In the genomic region with DNA sequence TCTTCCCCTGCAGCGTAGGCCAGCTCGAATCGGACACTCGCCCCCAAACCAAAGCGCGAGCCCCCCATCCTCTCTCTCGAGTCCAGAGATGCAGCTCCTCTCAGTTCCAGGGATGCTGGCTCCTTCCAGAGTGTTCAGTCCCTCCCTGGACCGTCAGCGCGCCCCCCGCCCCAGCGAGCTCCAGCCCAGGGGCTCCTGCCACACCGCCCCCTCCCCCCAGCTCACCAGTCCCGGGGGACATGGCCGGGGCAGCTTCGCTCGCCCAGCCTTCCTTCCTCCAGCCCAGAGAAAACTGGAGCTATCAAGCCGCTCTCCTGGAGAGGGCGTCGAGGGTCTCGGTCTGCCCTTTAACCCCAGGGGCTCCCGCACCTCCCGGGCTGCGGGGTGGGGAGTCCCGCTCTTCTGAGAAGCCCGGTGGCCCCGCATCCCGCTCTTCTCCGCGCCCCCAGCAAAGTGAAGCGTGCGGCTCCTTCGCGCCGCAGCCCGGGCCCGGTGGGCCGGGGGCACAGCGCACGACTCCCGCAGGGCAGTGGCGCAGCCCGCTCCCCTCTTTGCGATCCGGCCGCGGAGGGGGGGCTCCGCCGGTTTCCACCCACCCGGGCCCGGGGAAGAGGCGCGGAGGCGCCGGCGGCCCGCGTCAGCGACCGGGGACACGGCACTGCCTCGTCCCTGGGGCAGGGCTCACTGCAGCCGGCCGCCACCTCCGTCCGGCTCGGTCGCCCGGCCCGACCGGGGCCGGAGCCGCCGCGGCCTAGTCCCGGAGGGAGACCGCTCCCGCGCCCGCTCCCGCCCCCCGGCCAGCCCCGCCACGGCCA, we compare ENCODE assay signal across 1 cellular context.
TF ChIP-seq lines count a peak whose summit lies in the region.

No MANE protein-coding gene starts in this region.

TF ChIP-seq in HEK293, 187 proteins besides CTCF, POLR2A, EP300 and RAD21 (continued from another document and continues in another):
- TF ChIP-seq, protein P1, sequence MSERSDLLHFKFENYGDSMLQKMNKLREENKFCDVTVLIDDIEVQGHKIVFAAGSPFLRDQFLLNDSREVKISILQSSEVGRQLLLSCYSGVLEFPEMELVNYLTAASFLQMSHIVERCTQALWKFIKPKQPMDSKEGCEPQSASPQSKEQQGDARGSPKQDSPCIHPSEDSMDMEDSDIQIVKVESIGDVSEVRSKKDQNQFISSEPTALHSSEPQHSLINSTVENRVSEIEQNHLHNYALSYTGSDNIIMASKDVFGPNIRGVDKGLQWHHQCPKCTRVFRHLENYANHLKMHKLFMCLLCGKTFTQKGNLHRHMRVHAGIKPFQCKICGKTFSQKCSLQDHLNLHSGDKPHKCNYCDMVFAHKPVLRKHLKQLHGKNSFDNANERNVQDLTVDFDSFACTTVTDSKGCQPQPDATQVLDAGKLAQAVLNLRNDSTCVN (tag by site-specific recombination; optimal IDR thresholded peaks at IDR 0.05) = peak; percentile 58
- TF ChIP-seq REST (tag by site-specific recombination; IDR thresholded peaks at IDR 0.05) (no peak), ZNF510 (tag by site-specific recombination; IDR thresholded peaks at IDR 0.05; ENCODE audit: insufficient replicate concordance) (no peak), ZBTB20 (tag by site-specific recombination; IDR thresholded peaks at IDR 0.05) (0 out of 2 replicates have a peak, but pooled peaks have one; percentile 13), KLF10 (tag by site-specific recombination; IDR thresholded peaks at IDR 0.05) (no peak), ZFHX2 (tag by site-specific recombination; conservative IDR thresholded peaks at IDR 0.05) (0 out of 2 replicates have a peak, but pooled peaks have one; percentile 7), ZNF274 (IDR thresholded peaks at IDR 0.05; ENCODE audit: low read length) (no peak), ZNF274 (tag by site-specific recombination; IDR thresholded peaks at IDR 0.05; ENCODE audit: borderline replicate concordance) (no peak), ZNF501 (tag by site-specific recombination; IDR thresholded peaks at IDR 0.05) (no peak), ZIC2 (tag by site-specific recombination; IDR thresholded peaks at IDR 0.05) (peak; percentile 66), ZNF664 (tag by site-specific recombination; IDR thresholded peaks at IDR 0.05) (no peak), EGR2 (tag by site-specific recombination; IDR thresholded peaks at IDR 0.05; ENCODE audit: low read depth) (no peak), ZXDB (tag by site-specific recombination; IDR thresholded peaks at IDR 0.05) (0 out of 2 replicates have a peak, but pooled peaks have one; percentile 18), ZNF341 (tag by site-specific recombination; IDR thresholded peaks at IDR 0.05; ENCODE audit: low read depth) (peak; percentile 91), ZNF157 (tag by site-specific recombination; IDR thresholded peaks at IDR 0.05) (no peak), SALL2 (tag by site-specific recombination; IDR thresholded peaks at IDR 0.05; ENCODE audit: borderline replicate concordance) (no peak), BCL11A (tag by site-specific recombination; IDR thresholded peaks at IDR 0.05; ENCODE audit: low read depth) (no peak), TCF7L2 (IDR thresholded peaks at IDR 0.05; ENCODE audit: borderline replicate concordance, low read depth, low read length) (no peak), BCL11B (tag by site-specific recombination; IDR thresholded peaks at IDR 0.05; ENCODE audit: low read depth) (no peak), FEZF1 (tag by site-specific recombination; IDR thresholded peaks at IDR 0.05) (no peak), ZNF768 (tag by site-specific recombination; IDR thresholded peaks at IDR 0.05) (no peak), ZNF394 (tag by site-specific recombination; IDR thresholded peaks at IDR 0.05; ENCODE audit: borderline replicate concordance) (no peak), ZNF2 (tag by site-specific recombination; IDR thresholded peaks at IDR 0.05) (no peak), ZNF221 (tag by site-specific recombination; IDR thresholded peaks at IDR 0.05; ENCODE audit: borderline replicate concordance) (no peak), ZNF792 (tag by site-specific recombination; IDR thresholded peaks at IDR 0.05) (no peak), ZNF280D (tag by site-specific recombination; IDR thresholded peaks at IDR 0.05) (no peak), ZBTB11 (tag by site-specific recombination; conservative IDR thresholded peaks at IDR 0.05; ENCODE audit: low read depth) (0 out of 2 replicates have a peak, but pooled peaks have one; percentile 22), ZNF548 (tag by site-specific recombination; IDR thresholded peaks at IDR 0.05) (no peak)
- TF ChIP-seq, protein P2, sequence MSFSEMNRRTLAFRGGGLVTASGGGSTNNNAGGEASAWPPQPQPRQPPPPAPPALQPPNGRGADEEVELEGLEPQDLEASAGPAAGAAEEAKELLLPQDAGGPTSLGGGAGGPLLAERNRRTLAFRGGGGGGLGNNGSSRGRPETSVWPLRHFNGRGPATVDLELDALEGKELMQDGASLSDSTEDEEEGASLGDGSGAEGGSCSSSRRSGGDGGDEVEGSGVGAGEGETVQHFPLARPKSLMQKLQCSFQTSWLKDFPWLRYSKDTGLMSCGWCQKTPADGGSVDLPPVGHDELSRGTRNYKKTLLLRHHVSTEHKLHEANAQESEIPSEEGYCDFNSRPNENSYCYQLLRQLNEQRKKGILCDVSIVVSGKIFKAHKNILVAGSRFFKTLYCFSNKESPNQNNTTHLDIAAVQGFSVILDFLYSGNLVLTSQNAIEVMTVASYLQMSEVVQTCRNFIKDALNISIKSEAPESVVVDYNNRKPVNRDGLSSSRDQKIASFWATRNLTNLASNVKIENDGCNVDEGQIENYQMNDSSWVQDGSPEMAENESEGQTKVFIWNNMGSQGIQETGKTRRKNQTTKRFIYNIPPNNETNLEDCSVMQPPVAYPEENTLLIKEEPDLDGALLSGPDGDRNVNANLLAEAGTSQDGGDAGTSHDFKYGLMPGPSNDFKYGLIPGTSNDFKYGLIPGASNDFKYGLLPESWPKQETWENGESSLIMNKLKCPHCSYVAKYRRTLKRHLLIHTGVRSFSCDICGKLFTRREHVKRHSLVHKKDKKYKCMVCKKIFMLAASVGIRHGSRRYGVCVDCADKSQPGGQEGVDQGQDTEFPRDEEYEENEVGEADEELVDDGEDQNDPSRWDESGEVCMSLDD (tag by site-specific recombination; IDR thresholded peaks at IDR 0.05) = peak; percentile 74
- TF ChIP-seq, protein P3, sequence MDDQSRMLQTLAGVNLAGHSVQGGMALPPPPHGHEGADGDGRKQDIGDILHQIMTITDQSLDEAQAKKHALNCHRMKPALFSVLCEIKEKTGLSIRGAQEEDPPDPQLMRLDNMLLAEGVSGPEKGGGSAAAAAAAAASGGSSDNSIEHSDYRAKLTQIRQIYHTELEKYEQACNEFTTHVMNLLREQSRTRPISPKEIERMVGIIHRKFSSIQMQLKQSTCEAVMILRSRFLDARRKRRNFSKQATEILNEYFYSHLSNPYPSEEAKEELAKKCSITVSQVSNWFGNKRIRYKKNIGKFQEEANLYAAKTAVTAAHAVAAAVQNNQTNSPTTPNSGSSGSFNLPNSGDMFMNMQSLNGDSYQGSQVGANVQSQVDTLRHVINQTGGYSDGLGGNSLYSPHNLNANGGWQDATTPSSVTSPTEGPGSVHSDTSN (CRISPR knock-in tag; IDR thresholded peaks at IDR 0.05) = no peak
- TF ChIP-seq, protein P4, sequence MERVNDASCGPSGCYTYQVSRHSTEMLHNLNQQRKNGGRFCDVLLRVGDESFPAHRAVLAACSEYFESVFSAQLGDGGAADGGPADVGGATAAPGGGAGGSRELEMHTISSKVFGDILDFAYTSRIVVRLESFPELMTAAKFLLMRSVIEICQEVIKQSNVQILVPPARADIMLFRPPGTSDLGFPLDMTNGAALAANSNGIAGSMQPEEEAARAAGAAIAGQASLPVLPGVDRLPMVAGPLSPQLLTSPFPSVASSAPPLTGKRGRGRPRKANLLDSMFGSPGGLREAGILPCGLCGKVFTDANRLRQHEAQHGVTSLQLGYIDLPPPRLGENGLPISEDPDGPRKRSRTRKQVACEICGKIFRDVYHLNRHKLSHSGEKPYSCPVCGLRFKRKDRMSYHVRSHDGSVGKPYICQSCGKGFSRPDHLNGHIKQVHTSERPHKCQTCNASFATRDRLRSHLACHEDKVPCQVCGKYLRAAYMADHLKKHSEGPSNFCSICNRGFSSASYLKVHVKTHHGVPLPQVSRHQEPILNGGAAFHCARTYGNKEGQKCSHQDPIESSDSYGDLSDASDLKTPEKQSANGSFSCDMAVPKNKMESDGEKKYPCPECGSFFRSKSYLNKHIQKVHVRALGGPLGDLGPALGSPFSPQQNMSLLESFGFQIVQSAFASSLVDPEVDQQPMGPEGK (tag by site-specific recombination; IDR thresholded peaks at IDR 0.05) = peak; percentile 79
- TF ChIP-seq, protein P5, sequence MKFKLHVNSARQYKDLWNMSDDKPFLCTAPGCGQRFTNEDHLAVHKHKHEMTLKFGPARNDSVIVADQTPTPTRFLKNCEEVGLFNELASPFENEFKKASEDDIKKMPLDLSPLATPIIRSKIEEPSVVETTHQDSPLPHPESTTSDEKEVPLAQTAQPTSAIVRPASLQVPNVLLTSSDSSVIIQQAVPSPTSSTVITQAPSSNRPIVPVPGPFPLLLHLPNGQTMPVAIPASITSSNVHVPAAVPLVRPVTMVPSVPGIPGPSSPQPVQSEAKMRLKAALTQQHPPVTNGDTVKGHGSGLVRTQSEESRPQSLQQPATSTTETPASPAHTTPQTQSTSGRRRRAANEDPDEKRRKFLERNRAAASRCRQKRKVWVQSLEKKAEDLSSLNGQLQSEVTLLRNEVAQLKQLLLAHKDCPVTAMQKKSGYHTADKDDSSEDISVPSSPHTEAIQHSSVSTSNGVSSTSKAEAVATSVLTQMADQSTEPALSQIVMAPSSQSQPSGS (tag by site-specific recombination; IDR thresholded peaks at IDR 0.05; ENCODE audit: low read depth) = no peak
- TF ChIP-seq, protein P6, sequence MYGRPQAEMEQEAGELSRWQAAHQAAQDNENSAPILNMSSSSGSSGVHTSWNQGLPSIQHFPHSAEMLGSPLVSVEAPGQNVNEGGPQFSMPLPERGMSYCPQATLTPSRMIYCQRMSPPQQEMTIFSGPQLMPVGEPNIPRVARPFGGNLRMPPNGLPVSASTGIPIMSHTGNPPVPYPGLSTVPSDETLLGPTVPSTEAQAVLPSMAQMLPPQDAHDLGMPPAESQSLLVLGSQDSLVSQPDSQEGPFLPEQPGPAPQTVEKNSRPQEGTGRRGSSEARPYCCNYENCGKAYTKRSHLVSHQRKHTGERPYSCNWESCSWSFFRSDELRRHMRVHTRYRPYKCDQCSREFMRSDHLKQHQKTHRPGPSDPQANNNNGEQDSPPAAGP (tag by site-specific recombination; IDR thresholded peaks at IDR 0.05) = no peak
